Comparison of ENCODE assay signal across 10 cellular contexts in genomic region chr14:101475468-101476257, GRCh38.
DNase-seq lines count a peak whose midpoint lies in the region; ATAC-seq, FAIRE-seq and TF ChIP-seq lines count a peak whose summit lies in the region.
"Had no signal": no experiment of that assay in that cellular context is flagged by ENCODE, and none has a peak within 500 bp of the region (broad histone marks: within the 10 kb centered on the region; RNA-seq: fewer than 3 reads in every experiment).

No MANE protein-coding gene starts in this region.

- no peak for ATAC-seq in WTC11
- ATAC-seq in heart right ventricle, result peak in 6 of 8 donors; percentile 34 to 79 (median 64)
- no peak for ATAC-seq in GM21619 (IDR thresholded peaks at IDR 0.05; ENCODE audit: unreplicated experiment)
- ATAC-seq in activated T-cell treated with anti-CD3 and anti-CD28 coated beads, Interleukin-2, amount 50 U/mL, for 72 hours (replicated peaks in 1 of 2), result no peak
- no peak for ATAC-seq in GM19035 (IDR thresholded peaks at IDR 0.05; ENCODE audit: unreplicated experiment)

- no peaks in the 10 kb centered on the region for H3K36me3 Mint-ChIP-seq in WTC11
- no peaks in the 10 kb centered on the region for H3K36me3 Mint-ChIP-seq in activated T-cell treated with anti-CD3 and anti-CD28 coated beads, Interleukin-2, amount 50 U/mL, for 72 hours (ENCODE audit: insufficient read depth in 2 of 2)
- H3K36me3 Mint-ChIP-seq: memory B cell had no signal

- intact Hi-C loops in heart right ventricle (cut with DNase I), result no loop called here

- H3K4me1 ChIP-seq in heart right ventricle (no peaks in the 10 kb centered on the region), small intestine (ENCODE audit: control insufficient read depth in 2 of 2, insufficient read depth in 1 of 2, low read depth in 1 of 2, low read length in 1 of 2) (no peaks in the 10 kb centered on the region)

- no peak overlapping the region for H3K27ac Mint-ChIP-seq in WTC11
- no peak overlapping the region for H3K27ac Mint-ChIP-seq in activated T-cell treated with anti-CD3 and anti-CD28 coated beads, Interleukin-2, amount 50 U/mL, for 72 hours
- H3K27ac Mint-ChIP-seq: memory B cell had no signal

- DNase-seq in H4 (ENCODE audit: low spot score) (peak; percentile 59), WTC11 (ENCODE audit: low spot score) (no peak), heart right ventricle (no peak), small intestine (peak; percentile 9)
- no peak for DNase-seq in activated T-cell treated with anti-CD3 and anti-CD28 coated beads, Interleukin-2, amount 50 U/mL, for 72 hours
- DNase-seq in activated CD4-positive, alpha-beta T cell treated with anti-CD3 and anti-CD28 coated beads for 48 hours, result no peak
- DNase-seq: caudate nucleus had no signal

- WGBS in heart right ventricle, 2 donors, result 61 to 68% methylated on average over 24 of the region's 24 CpGs
- 28 to 51% (median 33%) methylated on average over 24 of the region's 24 CpGs for WGBS in small intestine, 3 donors

- FAIRE-seq in small intestine (lab: Jason Lieb, UNC), result no peak

- CTCF ChIA-PET in WTC11 (lab: Charles Lee), result interaction anchor here (1.0 to 1.5 kb wide), 2 partner anchors 24 to 569 kb away, joined by 3 to 4 read pairs; no protein-coding TSS in a partner anchor

- peaks cover 18% of the 10 kb centered on the region for H3K4me1 Mint-ChIP-seq in WTC11
- no peaks in the 10 kb centered on the region for H3K4me1 Mint-ChIP-seq in activated T-cell treated with anti-CD3 and anti-CD28 coated beads, Interleukin-2, amount 50 U/mL, for 72 hours (ENCODE audit: low read depth)
- H3K4me1 Mint-ChIP-seq: memory B cell had no signal

- TF ChIP-seq CTCF in WTC11 (IDR thresholded peaks at IDR 0.05), result no peak
- TF ChIP-seq CTCF in heart right ventricle (IDR thresholded peaks at IDR 0.05), result no peak

- peak overlapping the region in 1 of 10 donors; percentile 31 for H3K27ac ChIP-seq in heart right ventricle
- H3K27ac ChIP-seq in small intestine (ENCODE audit: low read depth in 1 of 2, low read length in 1 of 2), result peak overlapping the region in 1 of 2 donors; percentile 19

- H3K9me3 Mint-ChIP-seq in WTC11, result no peaks in the 10 kb centered on the region
- H3K9me3 Mint-ChIP-seq in activated T-cell treated with anti-CD3 and anti-CD28 coated beads, Interleukin-2, amount 50 U/mL, for 72 hours, result no peaks in the 10 kb centered on the region

- H3K27me3 ChIP-seq in heart right ventricle (peaks cover 0 to 42% (median 26%) of the 10 kb centered on the region in 7 donors), small intestine (ENCODE audit: control insufficient read depth in 2 of 2, insufficient read depth in 2 of 2, low read length in 2 of 2) (no peaks in the 10 kb centered on the region)

- POLR2A ChIA-PET in WTC11 (lab: Charles Lee), result interaction anchor here (0.6 kb wide), 1 partner anchor 24 kb away, joined by 3 read pairs; no protein-coding TSS in a partner anchor

- no peak overlapping the region for H3K4me3 Mint-ChIP-seq in WTC11
- no peak overlapping the region for H3K4me3 Mint-ChIP-seq in activated T-cell treated with anti-CD3 and anti-CD28 coated beads, Interleukin-2, amount 50 U/mL, for 72 hours
- H3K4me3 Mint-ChIP-seq: memory B cell had no signal

- H3K27me3 Mint-ChIP-seq in WTC11 (ENCODE audit: low read depth), result no peaks in the 10 kb centered on the region
- H3K27me3 Mint-ChIP-seq in activated T-cell treated with anti-CD3 and anti-CD28 coated beads, Interleukin-2, amount 50 U/mL, for 72 hours (ENCODE audit: low read depth), result no peaks in the 10 kb centered on the region

- H3K9me3 ChIP-seq in heart right ventricle, result no peaks in the 10 kb centered on the region
- H3K9me3 ChIP-seq in small intestine (ENCODE audit: control insufficient read depth, low read depth), result no peaks in the 10 kb centered on the region

- H3K36me3 ChIP-seq in heart right ventricle, result no peaks in the 10 kb centered on the region
- H3K36me3 ChIP-seq in small intestine (ENCODE audit: control insufficient read depth in 2 of 2, insufficient read depth in 2 of 2, low read length in 2 of 2), result no peaks in the 10 kb centered on the region

- no peak overlapping the region for H3K4me3 ChIP-seq in heart right ventricle
- H3K4me3 ChIP-seq in small intestine (ENCODE audit: low read depth in 1 of 2, low read length in 2 of 2), result no peak overlapping the region

TF ChIP-seq in WTC11, 78 proteins besides CTCF, POLR2A, EP300 and RAD21:
- TF ChIP-seq ZNF232 (CRISPR knock-in tag; IDR thresholded peaks at IDR 0.05) (no peak), GABPB1 (CRISPR knock-in tag; IDR thresholded peaks at IDR 0.05) (peak; percentile 39; the same call in 1 of the 2 replicates), MYBL2 (CRISPR knock-in tag; IDR thresholded peaks at IDR 0.05) (no peak)

Comparison
In these comparisons a context has a peak if more than half of its experiments do, and no peak if none do; other contexts are left out.
1. DNase-seq: peak in H4 (single experiment) and small intestine (single experiment); none in WTC11 (single experiment), heart right ventricle (0 of 2), activated T-cell treated with anti-CD3 and anti-CD28 coated beads, Interleukin-2, amount 50 U/mL, for 72 hours (0 of 2) and activated CD4-positive, alpha-beta T cell treated with anti-CD3 and anti-CD28 coated beads for 48 hours (single experiment).
2. ATAC-seq: peak in heart right ventricle (6 of 8); none in WTC11 (single experiment), GM21619 (single experiment), activated T-cell treated with anti-CD3 and anti-CD28 coated beads, Interleukin-2, amount 50 U/mL, for 72 hours (0 of 2) and GM19035 (single experiment).